17 cellular contexts compared by ENCODE assay signal in genomic region chr17:77303620-77304019, GRCh38.
DNase-seq lines count a peak whose midpoint lies in the region; TF ChIP-seq lines count a peak whose summit lies in the region.
"Had no signal": no experiment of that assay in that cellular context is flagged by ENCODE, and none has a peak within 500 bp of the region (broad histone marks: within the 10 kb centered on the region; RNA-seq: fewer than 3 reads in every experiment).

No MANE protein-coding gene starts in this region.

- H3K27ac ChIP-seq in brain microvascular endothelial cell: peak overlapping the region; percentile 68
- H3K27ac ChIP-seq: neural progenitor cell, testis had no signal

- peak; percentile 61 for DNase-seq in AG10803 (ENCODE audit: low read depth)
- no peak for DNase-seq in HFFc6
- DNase-seq in brain microvascular endothelial cell: no peak
- no peak for DNase-seq in nephron progenitor cell
- no peak for DNase-seq in Ammon's horn (ENCODE audit: low spot score)
- no peak for DNase-seq in NK-92 (lab: John Stamatoyannopoulos, UW; ENCODE audit: unreplicated experiment)
- no peak for DNase-seq in dedifferentiated amniotic fluid mesenchymal stem cell (ENCODE audit: extremely low spot score)
- DNase-seq in islet precursor cell: no peak
- DNase-seq: activated B cell treated with CpG ODN at 0.5 μM for 24 hours; activated CD4-positive, alpha-beta memory T cell treated with anti-CD3 and anti-CD28 coated beads for 36 hours; activated naive CD4-positive, alpha-beta T cell; Kasumi-1; NCI-H774; retina; testis had no signal

- H3K4me3 ChIP-seq in AG10803 (ENCODE audit: low read length) (no peak overlapping the region), brain microvascular endothelial cell (ENCODE audit: low read depth, low read length) (no peak overlapping the region)
- H3K4me3 ChIP-seq: neural progenitor cell, testis had no signal

- H3K27me3 ChIP-seq in brain microvascular endothelial cell (replicated peaks): no peaks in the 10 kb centered on the region
- H3K27me3 ChIP-seq: neural progenitor cell, testis had no signal

- H3K36me3 ChIP-seq in brain microvascular endothelial cell (replicated peaks): no peaks in the 10 kb centered on the region
- H3K36me3 ChIP-seq: neural progenitor cell had no signal

- H3K9me3 Mint-ChIP-seq in HFFc6 (no peaks in the 10 kb centered on the region), nephron progenitor cell (no peaks in the 10 kb centered on the region)
- H3K9me3 Mint-ChIP-seq: activated B cell treated with CpG ODN at 0.5 μM for 24 hours; activated CD4-positive, alpha-beta memory T cell treated with anti-CD3 and anti-CD28 coated beads for 36 hours; stimulated activated effector memory CD8-positive, alpha-beta T cell treated with anti-CD3 and anti-CD28 coated beads, Interleukin-12 subunit alpha, Interleukin-12 subunit beta, amount 100 ng/mL, for 72 hours had no signal

- TF ChIP-seq CTCF in AG10803 (conservative IDR thresholded peaks at IDR 0.05; ENCODE audit: low read length) (no peak), HFFc6 (IDR thresholded peaks at IDR 0.05) (no peak), brain microvascular endothelial cell (IDR thresholded peaks at IDR 0.05; ENCODE audit: low read depth, low read length, missing control alignments) (no peak), nephron progenitor cell (IDR thresholded peaks at IDR 0.05) (no peak)

- peaks cover 37% of the 10 kb centered on the region for H3K4me1 Mint-ChIP-seq in HFFc6 (ENCODE audit: low read depth)
- peaks cover 40% of the 10 kb centered on the region for H3K4me1 Mint-ChIP-seq in nephron progenitor cell
- H3K4me1 Mint-ChIP-seq: stimulated activated effector memory CD8-positive, alpha-beta T cell treated with anti-CD3 and anti-CD28 coated beads, Interleukin-12 subunit alpha, Interleukin-12 subunit beta, amount 100 ng/mL, for 72 hours had no signal

- peak overlapping the region; percentile 82 for H3K27ac Mint-ChIP-seq in HFFc6
- peak overlapping the region; percentile 96 for H3K27ac Mint-ChIP-seq in nephron progenitor cell
- H3K27ac Mint-ChIP-seq: activated B cell treated with CpG ODN at 0.5 μM for 24 hours; activated CD4-positive, alpha-beta memory T cell treated with anti-CD3 and anti-CD28 coated beads for 36 hours; stimulated activated effector memory CD8-positive, alpha-beta T cell treated with anti-CD3 and anti-CD28 coated beads, Interleukin-12 subunit alpha, Interleukin-12 subunit beta, amount 100 ng/mL, for 72 hours had no signal

- in situ Hi-C loops in brain microvascular endothelial cell (cut with HindIII; ENCODE audit: low pct_ligation_motif_present, low sequenced_read_pairs): no loop called here

- peak overlapping the region; percentile 60; the same call in 1 of the 2 replicates for H3K4me3 Mint-ChIP-seq in HFFc6
- H3K4me3 Mint-ChIP-seq in nephron progenitor cell: no peak overlapping the region
- H3K4me3 Mint-ChIP-seq: activated B cell treated with CpG ODN at 0.5 μM for 24 hours; activated CD4-positive, alpha-beta memory T cell treated with anti-CD3 and anti-CD28 coated beads for 36 hours; neural progenitor cell; stimulated activated effector memory CD8-positive, alpha-beta T cell treated with anti-CD3 and anti-CD28 coated beads, Interleukin-12 subunit alpha, Interleukin-12 subunit beta, amount 100 ng/mL, for 72 hours had no signal

- peaks cover 4% of the 10 kb centered on the region for H3K27me3 Mint-ChIP-seq in HFFc6 (ENCODE audit: insufficient read depth)
- peaks cover 6% of the 10 kb centered on the region for H3K27me3 Mint-ChIP-seq in nephron progenitor cell (ENCODE audit: low read depth, poor library complexity)
- H3K27me3 Mint-ChIP-seq: activated CD4-positive, alpha-beta memory T cell treated with anti-CD3 and anti-CD28 coated beads for 36 hours had no signal

- H3K36me3 Mint-ChIP-seq in HFFc6 (ENCODE audit: low read depth) (no peaks in the 10 kb centered on the region), nephron progenitor cell (ENCODE audit: low read depth) (no peaks in the 10 kb centered on the region)
- H3K36me3 Mint-ChIP-seq: activated CD4-positive, alpha-beta memory T cell treated with anti-CD3 and anti-CD28 coated beads for 36 hours; neural progenitor cell; stimulated activated effector memory CD8-positive, alpha-beta T cell treated with anti-CD3 and anti-CD28 coated beads, Interleukin-12 subunit alpha, Interleukin-12 subunit beta, amount 100 ng/mL, for 72 hours had no signal
